Comparison of ENCODE assay signal across 1 cellular context in genomic region chr10:27783660-27784059, GRCh38.
TF ChIP-seq lines count a peak whose summit lies in the region.

No MANE protein-coding gene starts in this region.

TF ChIP-seq in H1, 55 proteins besides CTCF, POLR2A, EP300 and RAD21 (continued from another document):
- TF ChIP-seq CBX5 (IDR thresholded peaks at IDR 0.05; ENCODE audit: low read depth, low read length): no peak
